Comparison of ENCODE assay signal across 8 cellular contexts in the genomic region with DNA sequence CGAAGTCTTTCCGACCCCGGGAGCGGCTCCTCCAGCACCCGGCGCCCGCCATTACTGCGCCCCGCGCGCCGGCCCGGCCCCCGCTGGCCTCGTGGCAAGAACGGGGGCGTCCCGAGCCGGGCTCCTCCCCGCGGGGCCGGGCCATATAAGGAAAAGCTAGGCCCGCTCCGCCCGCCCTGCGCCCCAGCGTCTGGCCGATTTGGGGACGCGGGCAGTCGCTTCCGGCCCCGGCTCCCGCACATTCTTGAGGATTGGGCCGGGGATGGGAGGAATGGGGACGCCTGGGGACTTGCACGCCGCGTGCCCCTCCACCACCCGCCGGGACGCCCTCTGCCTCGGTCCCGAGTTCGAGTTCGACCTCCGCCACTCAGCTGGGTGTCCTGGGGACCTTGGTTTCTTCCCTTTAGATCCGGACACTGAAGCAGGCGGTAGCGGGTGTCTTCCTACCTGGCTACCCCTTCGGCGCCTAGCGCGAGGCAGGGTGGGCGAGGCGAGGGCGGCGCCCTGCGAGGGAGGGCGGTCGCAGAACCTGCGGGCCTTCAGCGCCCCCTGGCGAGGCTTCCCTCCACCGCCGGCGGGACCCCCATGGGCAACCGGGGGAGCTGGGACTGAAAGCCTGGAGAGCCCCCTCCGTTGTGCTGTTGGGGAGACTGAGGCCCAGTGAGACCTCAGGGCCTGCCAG. TPM values are rescaled to one million over a fixed set of nuclear protein-coding genes. Genes with fewer than 3 reads are reported as not detected.
DNase-seq lines count a peak whose midpoint lies in the region; ATAC-seq, FAIRE-seq and TF ChIP-seq lines count a peak whose summit lies in the region.

No MANE protein-coding gene starts in this region.

- no peaks in the 10 kb centered on the region for H3K9me3 ChIP-seq in left ventricle myocardium inferior (replicated peaks)
- H3K9me3 ChIP-seq in prostate gland, result no peaks in the 10 kb centered on the region

- DNase-seq in SW480 (ENCODE audit: low spot score), result peak; percentile 80
- DNase-seq in left ventricle myocardium inferior, result peak; percentile 90
- peak; percentile 86 for DNase-seq in prostate gland (ENCODE audit: low spot score)
- peak; percentile 93 for DNase-seq in urothelium cell line (ENCODE audit: low spot score)

- H3K27ac ChIP-seq in 22Rv1 (no peak overlapping the region), adipose tissue (ENCODE audit: low read depth, low read length) (peak overlapping the region; percentile 28), left ventricle myocardium inferior (replicated peaks) (peak overlapping the region; percentile 95), prostate gland (peak overlapping the region; percentile 90)

- TF ChIP-seq POLR2A in prostate gland (IDR thresholded peaks at IDR 0.05), result peak; percentile 87

- H3K27me3 ChIP-seq in left ventricle myocardium inferior (ENCODE audit: low read depth) (no peaks in the 10 kb centered on the region), prostate gland (replicated peaks; ENCODE audit: insufficient read depth) (no peaks in the 10 kb centered on the region)

- intact Hi-C loops in left ventricle myocardium inferior (cut with micrococcal nuclease) (loop anchor here (5.0 kb wide), 3 partner anchors 38 to 138 kb away; no protein-coding TSS in a partner anchor), prostate gland (cut with DNase I) (no loop called here)

- WGBS in adipose tissue, 3 donors, result 0 to 12% (median 1%) methylated on average over 56 to 69 of the region's 69 CpGs
- WGBS in prostate gland, result under 1% methylated on average over 68 of the region's 69 CpGs

- FAIRE-seq in urothelium cell line (lab: Jason Lieb, UNC), result no peak

- ATAC-seq in GM19023 (IDR thresholded peaks at IDR 0.05; ENCODE audit: unreplicated experiment) (peak; percentile 53), HG03378 (IDR thresholded peaks at IDR 0.05; ENCODE audit: unreplicated experiment) (peak; percentile 36)

- H3K4me3 ChIP-seq in left ventricle myocardium inferior (peak overlapping the region; percentile 89), prostate gland (peak overlapping the region; percentile 47 to 62)

- H3K36me3 ChIP-seq in left ventricle myocardium inferior (peaks cover 39% of the 10 kb centered on the region), prostate gland (peaks cover 0 to 3% of the 10 kb centered on the region in 2 donors)

- peaks cover 94% of the 10 kb centered on the region for H3K4me1 ChIP-seq in left ventricle myocardium inferior
- peaks cover 11% of the 10 kb centered on the region for H3K4me1 ChIP-seq in prostate gland (replicated peaks)

- TF ChIP-seq CTCF in 22Rv1 (IDR thresholded peaks at IDR 0.05), result peak; percentile 20
- TF ChIP-seq CTCF in left ventricle myocardium inferior (IDR thresholded peaks at IDR 0.05; ENCODE audit: borderline replicate concordance), result peak; percentile 91
- TF ChIP-seq CTCF in prostate gland (IDR thresholded peaks at IDR 0.05), result peak; percentile 81 to 93 (median 90)

RNA-seq across cellular contexts. Expression of a gene that starts 3.8 kb away (rescaled TPM):
- 100 to 1,000 TPM in 1 of 3 donors, 10 to 100 TPM in 2; 17.6 to 139 (median 50.0) TPM for polyA plus RNA-seq in adipose tissue
- total RNA-seq in left ventricle myocardium inferior (245 TPM), prostate gland (100 to 1,000 TPM; 200 to 209 TPM)

RNA-seq across cellular contexts. Expression of a gene that starts 22.4 kb away (rescaled TPM):
- 100 to 1,000 TPM in 2 of 3 donors, 10 to 100 TPM in 1; 42.6 to 338 (median 202) TPM for polyA plus RNA-seq in adipose tissue
- total RNA-seq in left ventricle myocardium inferior (51.5 TPM), prostate gland (100 to 1,000 TPM; 382 to 434 TPM)

RNA-seq across cellular contexts. Expression of a gene that starts 37.8 kb away (rescaled TPM):
- 10 to 100 TPM in 1 of 3 donors, 1 to 10 TPM in 2; 1.2 to 10.6 (median 1.3) TPM for polyA plus RNA-seq in adipose tissue
- total RNA-seq in left ventricle myocardium inferior (20.7 TPM), prostate gland (10 to 100 TPM; 14.4 to 33.3 TPM)

RNA-seq across cellular contexts. Expression of a gene that starts 55.4 kb away (rescaled TPM):
- polyA plus RNA-seq in adipose tissue, result under 1 TPM in 1 of 3 donors, not detected in 2; 0.01 TPM
- not detected for total RNA-seq in left ventricle myocardium inferior
- total RNA-seq in prostate gland, result 1 to 10 TPM in 1 of 2 donors, under 1 TPM in 1; 0.23 to 1.5 TPM

Comparison
In these comparisons a context has a peak if more than half of its experiments do, and no peak if none do; other contexts are left out.
1. CTCF ChIP-seq: peak in every context shown above with its lines; median percentile 91 in left ventricle myocardium inferior; 90 in prostate gland; 20 in 22Rv1.